ENCODE assay signal across 22 cellular contexts in genomic region chr10:49396666-49396999, GRCh38. TPM values are rescaled to one million over a fixed set of nuclear protein-coding genes. Genes with fewer than 3 reads are reported as not detected.
"Had no signal": no experiment of that assay in that cellular context is flagged by ENCODE, and none has a peak within 500 bp of the region (broad histone marks: within the 10 kb centered on the region; RNA-seq: fewer than 3 reads in every experiment).

No MANE protein-coding gene starts in this region.

- H3K9me3 ChIP-seq: heart left ventricle, left lung, psoas muscle, transverse colon had no signal

- H3K27ac Mint-ChIP-seq: activated B cell treated with CpG ODN at 0.5 μM for 24 hours; activated T-helper 1 cell treated with anti-CD3 and anti-CD28 coated beads, Interleukin-12 subunit alpha, Interleukin-12 subunit beta, Interleukin-2, Interleukin-4 antibody, amounts not matched to agents 30 ng/mL and 10 ng/mL and 1 ng/mL, durations not matched to agents 14 hours and 24 hours and 36 hours; natural killer cell had no signal

- H3K36me3 ChIP-seq: heart left ventricle, left lung, transverse colon had no signal

- H3K36me3 Mint-ChIP-seq: natural killer cell had no signal

- H3K4me3 Mint-ChIP-seq: activated B cell treated with CpG ODN at 0.5 μM for 24 hours; activated T-helper 1 cell treated with anti-CD3 and anti-CD28 coated beads, Interleukin-12 subunit alpha, Interleukin-12 subunit beta, Interleukin-2, Interleukin-4 antibody, amounts not matched to agents 30 ng/mL and 10 ng/mL and 1 ng/mL, durations not matched to agents 14 hours and 24 hours and 36 hours; natural killer cell had no signal

- H3K4me3 ChIP-seq: left lung, transverse colon had no signal

- DNase-seq: activated B cell treated with CpG ODN at 0.5 μM for 24 hours; activated CD4-positive, alpha-beta T cell treated with anti-CD3 and anti-CD28 coated beads for 48 hours; activated CD8-positive, alpha-beta memory T cell treated with anti-CD3 and anti-CD28 coated beads for 24 hours; anterior cingulate cortex; effector CD8-positive, alpha-beta T cell; heart left ventricle; kidney; left lung; mammary epithelial cell; natural killer cell; psoas muscle; small intestine; stimulated activated CD4-positive, alpha-beta T cell treated with anti-CD3 and anti-CD28 coated beads, Interleukin-4, amount 100 ng/mL, for 24 hours; stimulated activated naive CD4-positive, alpha-beta T cell; transverse colon had no signal

- H3K27ac ChIP-seq: heart left ventricle, left lung, psoas muscle, transverse colon had no signal

- ATAC-seq: left lung, natural killer cell, psoas muscle had no signal

- H3K9me3 Mint-ChIP-seq: activated B cell treated with CpG ODN at 0.5 μM for 24 hours; activated T-helper 1 cell treated with anti-CD3 and anti-CD28 coated beads, Interleukin-12 subunit alpha, Interleukin-12 subunit beta, Interleukin-2, Interleukin-4 antibody, amounts not matched to agents 30 ng/mL and 10 ng/mL and 1 ng/mL, durations not matched to agents 14 hours and 24 hours and 36 hours; natural killer cell had no signal

RNA-seq across cellular contexts. Expression of gene DRGX, which starts 0.7 kb away (rescaled TPM):
- total RNA-seq: activated B cell treated with CpG ODN at 0.5 μM for 24 hours; activated T-helper 1 cell treated with anti-CD3 and anti-CD28 coated beads, Interleukin-12 subunit alpha, Interleukin-12 subunit beta, Interleukin-2, Interleukin-4 antibody, amounts not matched to agents 30 ng/mL and 10 ng/mL and 1 ng/mL, durations not matched to agents 14 hours and 24 hours and 36 hours; epithelial cell of proximal tubule; frontal cortex; heart left ventricle; kidney; mammary epithelial cell; mononuclear cell; natural killer cell; omental fat pad; psoas muscle; subcutaneous adipose tissue; T-helper 2 cell treated with Interferon-gamma antibody and Interleukin-4, amounts not matched to agents 100 ng/mL and 5 ng/mL, for 36 hours had no signal
- polyA plus RNA-seq: heart left ventricle, mammary epithelial cell, small intestine had no signal
